26 cellular contexts compared by ENCODE assay signal in genomic region chrX:42195506-42195905, GRCh38.
DNase-seq lines count a peak whose midpoint lies in the region; ATAC-seq and TF ChIP-seq lines count a peak whose summit lies in the region.
"Had no signal": no experiment of that assay in that cellular context is flagged by ENCODE, and none has a peak within 500 bp of the region (broad histone marks: within the 10 kb centered on the region; RNA-seq: fewer than 3 reads in every experiment).

No MANE protein-coding gene starts in this region.

- in situ Hi-C loops in SK-MEL-5 (cut with HindIII; ENCODE audit: low pct_unique_long_range_greater_than_20kb, low sequenced_read_pairs) = no loop called here

- peak; percentile 2 for DNase-seq in DMS 273 (lab: John Stamatoyannopoulos, UW; ENCODE audit: unreplicated experiment)
- DNase-seq in DMS 273 treated with DMSO at 0.1 percent for 48 hours (lab: John Stamatoyannopoulos, UW) = no peak
- DNase-seq in SK-MEL-5 (ENCODE audit: low read depth, low spot score) = peak; percentile 6
- DNase-seq in iPS-NIHi7 (ENCODE audit: extremely low spot score) = peak; percentile 37
- no peak for DNase-seq in amygdala (lab: John Stamatoyannopoulos, UW)
- no peak for DNase-seq in NCI-H2081 (lab: John Stamatoyannopoulos, UW)
- no peak for DNase-seq in psoas muscle
- DNase-seq: ACHN; CD4-positive, alpha-beta T cell; COR-L47; DMS153; KBM-7; MM.1S; NCI-H1048; NCI-H1417 treated with DMSO at 0.1 percent for 48 hours; NCI-H187 treated with DMSO at 0.1 percent for 48 hours; NCI-H226; NCI-H510A treated with DMSO at 0.1 percent for 48 hours; NCI-H748 treated with DMSO at 0.1 percent for 48 hours; SIG-M5 had no signal

- peaks cover 15% of the 10 kb centered on the region for H3K9me3 ChIP-seq in psoas muscle
- H3K9me3 ChIP-seq: BLaER1 had no signal

- no peak overlapping the region for H3K4me3 ChIP-seq in psoas muscle
- H3K4me3 ChIP-seq: BLaER1 had no signal

- 50 to 82% (median 57%) methylated on average over 1 of the region's 1 CpG for WGBS in psoas muscle, 3 donors

- H3K4me1 ChIP-seq in psoas muscle = no peaks in the 10 kb centered on the region
- H3K4me1 ChIP-seq: BLaER1 had no signal

- no peak for TF ChIP-seq CTCF in psoas muscle (IDR thresholded peaks at IDR 0.05)

- ATAC-seq in GM21825 (IDR thresholded peaks at IDR 0.05; ENCODE audit: unreplicated experiment) = no peak
- ATAC-seq in psoas muscle = no peak
- ATAC-seq: HepG2, Panc1, SK-N-SH treated with all-trans-retinoic acid at 6 μM for 48 hours had no signal

- no peaks in the 10 kb centered on the region for H3K27me3 ChIP-seq in psoas muscle (ENCODE audit: insufficient read depth in 3 of 3, low read length in 2 of 3)

- intact Hi-C loops in psoas muscle (cut with DNase I) = no loop called here

- H3K36me3 ChIP-seq in psoas muscle (ENCODE audit: insufficient read depth in 1 of 2, low read depth in 1 of 2) = no peaks in the 10 kb centered on the region
- H3K36me3 ChIP-seq: BLaER1 had no signal

- H3K27ac ChIP-seq in psoas muscle = no peak overlapping the region
- H3K27ac ChIP-seq: 22Rv1, BLaER1 had no signal

Comparison
In these comparisons a context has a peak if more than half of its experiments do, and no peak if none do; other contexts are left out.
1. DNase-seq: peak in DMS 273 (single experiment), SK-MEL-5 (single experiment) and iPS-NIHi7 (single experiment); none in DMS 273 treated with DMSO at 0.1 percent for 48 hours (single experiment), amygdala (0 of 56), NCI-H2081 (0 of 2) and psoas muscle (0 of 2).